In genomic region chr1:20551945-20552727, GRCh38 we compare ENCODE assay signal across 1 cellular context.
TF ChIP-seq lines count a peak whose summit lies in the region.

A gene with protein sequence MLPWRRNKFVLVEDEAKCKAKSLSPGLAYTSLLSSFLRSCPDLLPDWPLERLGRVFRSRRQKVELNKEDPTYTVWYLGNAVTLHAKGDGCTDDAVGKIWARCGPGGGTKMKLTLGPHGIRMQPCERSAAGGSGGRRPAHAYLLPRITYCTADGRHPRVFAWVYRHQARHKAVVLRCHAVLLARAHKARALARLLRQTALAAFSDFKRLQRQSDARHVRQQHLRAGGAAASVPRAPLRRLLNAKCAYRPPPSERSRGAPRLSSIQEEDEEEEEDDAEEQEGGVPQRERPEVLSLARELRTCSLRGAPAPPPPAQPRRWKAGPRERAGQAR (plus strand): TSS chr1:20552573. CDS start chr1:20552974, 401 bp downstream.

TF ChIP-seq in HepG2, 621 proteins besides CTCF, POLR2A, EP300 and RAD21 (continued from another document and continues in another):
- peak; percentile 77; the same call in 1 of the 2 replicates for TF ChIP-seq SNAPC4 (CRISPR knock-in tag; IDR thresholded peaks at IDR 0.05)
- TF ChIP-seq ARNT (IDR thresholded peaks at IDR 0.05) = no peak
- no peak; the same call in 1 of the 2 replicates for TF ChIP-seq ZFP90 (CRISPR knock-in tag; IDR thresholded peaks at IDR 0.05; ENCODE audit: borderline replicate concordance)
- TF ChIP-seq TAF15 (IDR thresholded peaks at IDR 0.05; ENCODE audit: low read depth, low read length, poor library complexity, severe bottlenecking) = peak; percentile 8
- TF ChIP-seq CHD2 (IDR thresholded peaks at IDR 0.05; ENCODE audit: low read depth, low read length) = peak; percentile 71
- TF ChIP-seq ZNF772 (CRISPR knock-in tag; IDR thresholded peaks at IDR 0.05) = peak; percentile 42
- TF ChIP-seq ZFP37 (CRISPR knock-in tag; IDR thresholded peaks at IDR 0.05; ENCODE audit: borderline replicate concordance) = no peak
- 0 out of 2 replicates have a peak, but pooled peaks have one; percentile 20 for TF ChIP-seq AKAP8 (CRISPR knock-in tag; IDR thresholded peaks at IDR 0.05)
- TF ChIP-seq KLF6 (CRISPR knock-in tag; IDR thresholded peaks at IDR 0.05) = 0 out of 2 replicates have a peak, but pooled peaks have one; percentile 36
- no peak; the same call in 1 of the 2 replicates for TF ChIP-seq ZNF639 (CRISPR knock-in tag; conservative IDR thresholded peaks at IDR 0.05)
- TF ChIP-seq ZNF225 (CRISPR knock-in tag; IDR thresholded peaks at IDR 0.05) = no peak
- no peak for TF ChIP-seq ATAD3A (CRISPR knock-in tag; IDR thresholded peaks at IDR 0.05)
- TF ChIP-seq ZNF224 (CRISPR knock-in tag; IDR thresholded peaks at IDR 0.05) = peak; percentile 53; the same call in 1 of the 2 replicates
- 0 out of 2 replicates have a peak, but pooled peaks have one; percentile 9 for TF ChIP-seq ZNF44 (CRISPR knock-in tag; IDR thresholded peaks at IDR 0.05)
- TF ChIP-seq ZIK1 (CRISPR knock-in tag; IDR thresholded peaks at IDR 0.05; ENCODE audit: borderline replicate concordance, low read depth) = no peak
- TF ChIP-seq ZNF205 (CRISPR knock-in tag; IDR thresholded peaks at IDR 0.05) = no peak
- TF ChIP-seq, protein P1, sequence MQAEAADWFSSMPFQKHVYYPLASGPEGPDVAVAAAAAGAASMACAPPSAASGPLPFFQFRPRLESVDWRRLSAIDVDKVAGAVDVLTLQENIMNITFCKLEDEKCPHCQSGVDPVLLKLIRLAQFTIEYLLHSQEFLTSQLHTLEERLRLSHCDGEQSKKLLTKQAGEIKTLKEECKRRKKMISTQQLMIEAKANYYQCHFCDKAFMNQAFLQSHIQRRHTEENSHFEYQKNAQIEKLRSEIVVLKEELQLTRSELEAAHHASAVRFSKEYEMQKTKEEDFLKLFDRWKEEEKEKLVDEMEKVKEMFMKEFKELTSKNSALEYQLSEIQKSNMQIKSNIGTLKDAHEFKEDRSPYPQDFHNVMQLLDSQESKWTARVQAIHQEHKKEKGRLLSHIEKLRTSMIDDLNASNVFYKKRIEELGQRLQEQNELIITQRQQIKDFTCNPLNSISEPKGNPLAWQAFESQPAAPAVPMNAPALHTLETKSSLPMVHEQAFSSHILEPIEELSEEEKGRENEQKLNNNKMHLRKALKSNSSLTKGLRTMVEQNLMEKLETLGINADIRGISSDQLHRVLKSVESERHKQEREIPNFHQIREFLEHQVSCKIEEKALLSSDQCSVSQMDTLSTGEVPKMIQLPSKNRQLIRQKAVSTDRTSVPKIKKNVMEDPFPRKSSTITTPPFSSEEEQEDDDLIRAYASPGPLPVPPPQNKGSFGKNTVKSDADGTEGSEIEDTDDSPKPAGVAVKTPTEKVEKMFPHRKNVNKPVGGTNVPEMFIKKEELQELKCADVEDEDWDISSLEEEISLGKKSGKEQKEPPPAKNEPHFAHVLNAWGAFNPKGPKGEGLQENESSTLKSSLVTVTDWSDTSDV (CRISPR knock-in tag; IDR thresholded peaks at IDR 0.05) = peak; percentile 85
- TF ChIP-seq ZNF235 (CRISPR knock-in tag; IDR thresholded peaks at IDR 0.05; ENCODE audit: borderline replicate concordance) = 0 out of 2 replicates have a peak, but pooled peaks have one; percentile 23
- TF ChIP-seq, protein P2, sequence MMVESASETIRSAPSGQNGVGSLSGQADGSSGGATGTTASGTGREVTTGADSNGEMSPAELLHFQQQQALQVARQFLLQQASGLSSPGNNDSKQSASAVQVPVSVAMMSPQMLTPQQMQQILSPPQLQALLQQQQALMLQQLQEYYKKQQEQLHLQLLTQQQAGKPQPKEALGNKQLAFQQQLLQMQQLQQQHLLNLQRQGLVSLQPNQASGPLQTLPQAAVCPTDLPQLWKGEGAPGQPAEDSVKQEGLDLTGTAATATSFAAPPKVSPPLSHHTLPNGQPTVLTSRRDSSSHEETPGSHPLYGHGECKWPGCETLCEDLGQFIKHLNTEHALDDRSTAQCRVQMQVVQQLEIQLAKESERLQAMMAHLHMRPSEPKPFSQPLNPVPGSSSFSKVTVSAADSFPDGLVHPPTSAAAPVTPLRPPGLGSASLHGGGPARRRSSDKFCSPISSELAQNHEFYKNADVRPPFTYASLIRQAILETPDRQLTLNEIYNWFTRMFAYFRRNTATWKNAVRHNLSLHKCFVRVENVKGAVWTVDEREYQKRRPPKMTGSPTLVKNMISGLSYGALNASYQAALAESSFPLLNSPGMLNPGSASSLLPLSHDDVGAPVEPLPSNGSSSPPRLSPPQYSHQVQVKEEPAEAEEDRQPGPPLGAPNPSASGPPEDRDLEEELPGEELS (CRISPR knock-in tag; IDR thresholded peaks at IDR 0.05) = no peak
- TF ChIP-seq ZSCAN29 (CRISPR knock-in tag; conservative IDR thresholded peaks at IDR 0.05) = 0 out of 2 replicates have a peak, but pooled peaks have one; percentile 69
- TF ChIP-seq, protein P3, sequence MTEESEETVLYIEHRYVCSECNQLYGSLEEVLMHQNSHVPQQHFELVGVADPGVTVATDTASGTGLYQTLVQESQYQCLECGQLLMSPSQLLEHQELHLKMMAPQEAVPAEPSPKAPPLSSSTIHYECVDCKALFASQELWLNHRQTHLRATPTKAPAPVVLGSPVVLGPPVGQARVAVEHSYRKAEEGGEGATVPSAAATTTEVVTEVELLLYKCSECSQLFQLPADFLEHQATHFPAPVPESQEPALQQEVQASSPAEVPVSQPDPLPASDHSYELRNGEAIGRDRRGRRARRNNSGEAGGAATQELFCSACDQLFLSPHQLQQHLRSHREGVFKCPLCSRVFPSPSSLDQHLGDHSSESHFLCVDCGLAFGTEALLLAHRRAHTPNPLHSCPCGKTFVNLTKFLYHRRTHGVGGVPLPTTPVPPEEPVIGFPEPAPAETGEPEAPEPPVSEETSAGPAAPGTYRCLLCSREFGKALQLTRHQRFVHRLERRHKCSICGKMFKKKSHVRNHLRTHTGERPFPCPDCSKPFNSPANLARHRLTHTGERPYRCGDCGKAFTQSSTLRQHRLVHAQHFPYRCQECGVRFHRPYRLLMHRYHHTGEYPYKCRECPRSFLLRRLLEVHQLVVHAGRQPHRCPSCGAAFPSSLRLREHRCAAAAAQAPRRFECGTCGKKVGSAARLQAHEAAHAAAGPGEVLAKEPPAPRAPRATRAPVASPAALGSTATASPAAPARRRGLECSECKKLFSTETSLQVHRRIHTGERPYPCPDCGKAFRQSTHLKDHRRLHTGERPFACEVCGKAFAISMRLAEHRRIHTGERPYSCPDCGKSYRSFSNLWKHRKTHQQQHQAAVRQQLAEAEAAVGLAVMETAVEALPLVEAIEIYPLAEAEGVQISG (CRISPR knock-in tag; IDR thresholded peaks at IDR 0.05) = peak; percentile 63; the same call in 1 of the 2 replicates
- TF ChIP-seq ZHX2 (IDR thresholded peaks at IDR 0.05; ENCODE audit: low read depth) = no peak
- 0 out of 2 replicates have a peak, but pooled peaks have one; percentile 72 for TF ChIP-seq ZHX2 (CRISPR knock-in tag; IDR thresholded peaks at IDR 0.05; ENCODE audit: borderline replicate concordance)
- TF ChIP-seq SMARCC2 (IDR thresholded peaks at IDR 0.05) = no peak
- TF ChIP-seq ZNF777 (CRISPR knock-in tag; IDR thresholded peaks at IDR 0.05) = peak; percentile 75
- TF ChIP-seq, protein P4, sequence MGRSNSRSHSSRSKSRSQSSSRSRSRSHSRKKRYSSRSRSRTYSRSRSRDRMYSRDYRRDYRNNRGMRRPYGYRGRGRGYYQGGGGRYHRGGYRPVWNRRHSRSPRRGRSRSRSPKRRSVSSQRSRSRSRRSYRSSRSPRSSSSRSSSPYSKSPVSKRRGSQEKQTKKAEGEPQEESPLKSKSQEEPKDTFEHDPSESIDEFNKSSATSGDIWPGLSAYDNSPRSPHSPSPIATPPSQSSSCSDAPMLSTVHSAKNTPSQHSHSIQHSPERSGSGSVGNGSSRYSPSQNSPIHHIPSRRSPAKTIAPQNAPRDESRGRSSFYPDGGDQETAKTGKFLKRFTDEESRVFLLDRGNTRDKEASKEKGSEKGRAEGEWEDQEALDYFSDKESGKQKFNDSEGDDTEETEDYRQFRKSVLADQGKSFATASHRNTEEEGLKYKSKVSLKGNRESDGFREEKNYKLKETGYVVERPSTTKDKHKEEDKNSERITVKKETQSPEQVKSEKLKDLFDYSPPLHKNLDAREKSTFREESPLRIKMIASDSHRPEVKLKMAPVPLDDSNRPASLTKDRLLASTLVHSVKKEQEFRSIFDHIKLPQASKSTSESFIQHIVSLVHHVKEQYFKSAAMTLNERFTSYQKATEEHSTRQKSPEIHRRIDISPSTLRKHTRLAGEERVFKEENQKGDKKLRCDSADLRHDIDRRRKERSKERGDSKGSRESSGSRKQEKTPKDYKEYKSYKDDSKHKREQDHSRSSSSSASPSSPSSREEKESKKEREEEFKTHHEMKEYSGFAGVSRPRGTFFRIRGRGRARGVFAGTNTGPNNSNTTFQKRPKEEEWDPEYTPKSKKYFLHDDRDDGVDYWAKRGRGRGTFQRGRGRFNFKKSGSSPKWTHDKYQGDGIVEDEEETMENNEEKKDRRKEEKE (IDR thresholded peaks at IDR 0.05) = no peak
- TF ChIP-seq SMYD3 (CRISPR knock-in tag; IDR thresholded peaks at IDR 0.05) = no peak
- TF ChIP-seq ZNF441 (CRISPR knock-in tag; IDR thresholded peaks at IDR 0.05; ENCODE audit: borderline replicate concordance) = no peak
- TF ChIP-seq ZNF331 (CRISPR knock-in tag; IDR thresholded peaks at IDR 0.05) = peak; percentile 89
- peak; percentile 19; the same call in 1 of the 2 replicates for TF ChIP-seq KLF12 (CRISPR knock-in tag; IDR thresholded peaks at IDR 0.05; ENCODE audit: borderline replicate concordance)
- no peak; the same call in 1 of the 2 replicates for TF ChIP-seq FOXJ3 (CRISPR knock-in tag; IDR thresholded peaks at IDR 0.05; ENCODE audit: borderline replicate concordance)
- TF ChIP-seq HDAC1 (CRISPR knock-in tag; IDR thresholded peaks at IDR 0.05) = peak; percentile 51; the same call in 1 of the 2 replicates
